Comparison of ENCODE assay signal across 8 cellular contexts in genomic region chr7:1283337-1283736, GRCh38. TPM values are rescaled to one million over a fixed set of nuclear protein-coding genes. Genes with fewer than 3 reads are reported as not detected.
"Had no signal": no experiment of that assay in that cellular context is flagged by ENCODE, and none has a peak within 500 bp of the region (broad histone marks: within the 10 kb centered on the region; RNA-seq: fewer than 3 reads in every experiment).

No MANE protein-coding gene starts in this region.

- H3K4me3 Mint-ChIP-seq: GM23338, H9 had no signal

- H3K27ac Mint-ChIP-seq: GM23338, H9 had no signal

- H3K4me2 ChIP-seq: GM23338 had no signal

- FAIRE-seq: H1, H54, HTR-8/SVneo had no signal

- H3K4me3 ChIP-seq: GM23338 had no signal

- DNase-seq: H9, HCEC 1CT, IMR-90 had no signal

- H2AFZ ChIP-seq: GM23338 had no signal

- H3K4me1 Mint-ChIP-seq: GM23338, H9 had no signal

RNA-seq across cellular contexts. Expression of gene UNCX, which starts 50.7 kb away (rescaled TPM):
- total RNA-seq: GM23338, H1, H9, HT-29, IMR-90 had no signal
- polyA plus RNA-seq: GM23338, H1, IMR-90 had no signal
